1 cellular context compared by ENCODE assay signal in genomic region chr3:156862338-156862737, GRCh38.
TF ChIP-seq lines count a peak whose summit lies in the region.

No MANE protein-coding gene starts in this region.

TF ChIP-seq in HCT116, 20 proteins besides CTCF, POLR2A, EP300 and RAD21:
- TF ChIP-seq FOSL1 (IDR thresholded peaks at IDR 0.05; ENCODE audit: low read depth) (peak; percentile 37; the same call in 1 of the 2 replicates), TCF7L2 (IDR thresholded peaks at IDR 0.05; ENCODE audit: borderline replicate concordance, extremely low read depth, insufficient read depth, insufficient read length) (no peak)
